In the genomic region with DNA sequence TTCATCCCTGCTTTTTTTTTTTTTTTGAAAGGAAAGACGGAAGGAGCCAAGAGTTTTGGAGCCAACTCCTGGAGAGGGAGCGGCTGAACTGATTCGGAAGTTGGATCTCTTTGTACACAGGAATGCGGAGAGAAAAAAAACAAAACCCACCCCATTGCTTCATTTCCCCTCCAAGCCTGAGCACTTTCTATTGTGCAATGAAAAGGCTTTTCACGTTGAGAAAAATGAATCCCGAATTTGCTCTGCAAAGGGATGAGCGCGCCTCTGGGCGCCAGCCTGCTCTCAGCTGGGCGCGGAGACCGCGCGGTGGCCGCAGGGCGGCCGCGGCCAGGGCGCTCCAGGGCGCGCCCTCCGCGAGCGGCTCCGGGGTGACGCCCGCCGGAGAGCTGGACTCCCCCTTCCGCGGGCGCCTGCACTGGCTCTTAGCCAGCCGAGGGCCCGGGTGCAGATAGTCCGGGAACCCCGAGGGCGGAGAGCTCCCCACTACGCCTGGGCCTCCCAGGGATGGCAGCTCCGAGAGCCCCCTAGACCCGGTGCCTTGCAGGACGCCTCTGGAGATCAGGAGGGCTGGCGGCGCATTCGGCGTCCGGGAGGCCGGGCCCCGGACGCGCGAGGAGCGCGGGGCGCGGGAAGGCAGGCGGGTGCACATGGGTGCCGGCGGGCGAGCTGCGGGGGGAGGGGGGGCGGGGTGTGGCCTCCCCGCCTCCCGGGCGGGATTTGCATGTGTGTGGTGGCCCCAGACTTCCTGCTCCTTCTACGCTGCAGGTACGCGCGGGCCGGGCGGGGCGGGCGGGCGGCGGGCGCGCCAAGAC, we compare ENCODE assay signal across 8 cellular contexts. TPM values are rescaled to one million over a fixed set of nuclear protein-coding genes. Genes with fewer than 3 reads are reported as not detected.
DNase-seq lines count a peak whose midpoint lies in the region; ATAC-seq, FAIRE-seq and TF ChIP-seq lines count a peak whose summit lies in the region.

Gene ITPR3 (plus strand): TSS at position 739 of the 812 bp plus-strand sequence. CDS start 281 bp downstream, outside the sequence.

- no peak for TF ChIP-seq EP300 in A549 (IDR thresholded peaks at IDR 0.05)

- intact Hi-C loops in upper lobe of right lung (cut with DNase I), result no loop called here

- H3K9ac ChIP-seq in trophoblast cell (ENCODE audit: low read length), result peak within 1 kb of the TSS; percentile 47

- peak within 1 kb of the TSS; percentile 64 for H3K14ac ChIP-seq in trophoblast cell (ENCODE audit: low read length)

- H4K12ac ChIP-seq in trophoblast cell (ENCODE audit: low read depth, low read length), result peak within 1 kb of the TSS; percentile 45

- peak within 1 kb of the TSS; percentile 87 to 99 for H3K27ac ChIP-seq in A549
- H3K27ac ChIP-seq in Peyer's patch, result peak within 1 kb of the TSS; percentile 93 to 97 (median 95)
- peak within 1 kb of the TSS; percentile 89 for H3K27ac ChIP-seq in foreskin keratinocyte
- no peak within 1 kb of the TSS for H3K27ac ChIP-seq in trophoblast cell (ENCODE audit: low read depth, low read length)
- peak within 1 kb of the TSS; percentile 95 for H3K27ac ChIP-seq in upper lobe of right lung

- DNase-seq in A549 (ENCODE audit: low read depth in 1 of 2, low spot score in 1 of 2), result peak; percentile 66 to 72
- peak; percentile 82 to 92 (median 90) for DNase-seq in Peyer's patch
- DNase-seq in activated T-helper 9 cell treated with anti-CD3 and anti-CD28 coated beads, Interleukin-2, amount 50 U/mL, for 16 hours (ENCODE audit: low read depth), result peak; percentile 63
- peak; percentile 46 to 62 for DNase-seq in foreskin keratinocyte
- DNase-seq in trophoblast cell, result peak in 1 of 2 donors; percentile 57
- DNase-seq in upper lobe of right lung, result peak; percentile 87

- no peak for TF ChIP-seq RAD21 in A549 (conservative IDR thresholded peaks at IDR 0.05 in 1 of 2, IDR thresholded peaks at IDR 0.05 in 1 of 2)

- H3K4me2 ChIP-seq in A549, result peak within 1 kb of the TSS; percentile 96
- H3K4me2 ChIP-seq in trophoblast cell (ENCODE audit: low read length), result peak within 1 kb of the TSS; percentile 95

- H3K9me3 ChIP-seq in A549 (no peaks in the 10 kb centered on the region), Peyer's patch (no peaks in the 10 kb centered on the region), trophoblast cell (ENCODE audit: insufficient read depth, low read depth, low read length) (no peaks in the 10 kb centered on the region), upper lobe of right lung (no peaks in the 10 kb centered on the region)

- TF ChIP-seq CTCF in A549 (IDR thresholded peaks at IDR 0.05) (0 out of 3 replicates have a peak, but pooled peaks have one; percentile 5), Peyer's patch (IDR thresholded peaks at IDR 0.05) (peak in 2 of 6 experiments; percentile 9), foreskin keratinocyte (conservative IDR thresholded peaks at IDR 0.05) (no peak), upper lobe of right lung (IDR thresholded peaks at IDR 0.05) (no peak)

- H2BK12ac ChIP-seq in trophoblast cell (ENCODE audit: low read length), result no peak within 1 kb of the TSS

- H2BK120ac ChIP-seq in trophoblast cell (ENCODE audit: insufficient read depth, low read length, poor library complexity), result peak within 1 kb of the TSS; percentile 54

- peak within 1 kb of the TSS; percentile 50 for H2AFZ ChIP-seq in trophoblast cell (ENCODE audit: insufficient read depth, low read length, poor library complexity)

- H3K4me3 ChIP-seq in A549, result peak within 1 kb of the TSS; percentile 80
- peak within 1 kb of the TSS; percentile 78 to 95 (median 84) for H3K4me3 ChIP-seq in Peyer's patch
- peak within 1 kb of the TSS; percentile 73 for H3K4me3 ChIP-seq in trophoblast cell (ENCODE audit: low read depth, low read length)
- peak within 1 kb of the TSS; percentile 82 for H3K4me3 ChIP-seq in upper lobe of right lung

- peak within 1 kb of the TSS; percentile 72 for H4K8ac ChIP-seq in trophoblast cell (ENCODE audit: low read depth, low read length)

- H3K4me1 ChIP-seq in A549, result peaks cover 30% of the 10 kb centered on the region
- H3K4me1 ChIP-seq in Peyer's patch, result peaks cover 0 to 45% (median 8%) of the 10 kb centered on the region in 4 donors
- H3K4me1 ChIP-seq in foreskin keratinocyte, result peaks cover 19% of the 10 kb centered on the region
- H3K4me1 ChIP-seq in trophoblast cell (ENCODE audit: control insufficient read depth in 1 of 2, insufficient read depth in 2 of 2, low read length in 2 of 2), result peaks cover 0 to 12% of the 10 kb centered on the region in 2 experiments
- H3K4me1 ChIP-seq in upper lobe of right lung, result peaks cover 35% of the 10 kb centered on the region

- H4K91ac ChIP-seq in trophoblast cell (ENCODE audit: low read depth, low read length), result peak within 1 kb of the TSS; percentile 76

- H3K18ac ChIP-seq in trophoblast cell (ENCODE audit: low read length), result peak within 1 kb of the TSS; percentile 75

- peak within 1 kb of the TSS; percentile 41 for H3K4ac ChIP-seq in trophoblast cell (ENCODE audit: low read depth, low read length)

- H2AK5ac ChIP-seq in trophoblast cell (ENCODE audit: low read length), result peak within 1 kb of the TSS; percentile 61

- TF ChIP-seq POLR2A in A549 (IDR thresholded peaks at IDR 0.05; ENCODE audit: low read length), result no peak; the same call in 1 of the 2 replicates
- no peak for TF ChIP-seq POLR2A in Peyer's patch (IDR thresholded peaks at IDR 0.05)

- no peak within 1 kb of the TSS for H3K23ac ChIP-seq in trophoblast cell (ENCODE audit: low read length)

- 2% methylated on average over 12 of the region's 75 CpGs for WGBS in A549 (ENCODE audit: missing lambda C conversion rate)
- WGBS in trophoblast cell (ENCODE audit: extremely low coverage, insufficient coverage, insufficient read length), result no CpG with 5 or more reads among the region's 75 CpGs

- FAIRE-seq in A549 (lab: Jason Lieb, UNC), result no peak

- CTCF ChIA-PET in A549 (lab: Yijun Ruan, JAX), result interaction anchor here (0.9 to 3.6 kb wide), 9 partner anchors 12 to 151 kb away, joined by 3 to 18 read pairs (median 5); no protein-coding TSS in a partner anchor

- H3K79me1 ChIP-seq in trophoblast cell (ENCODE audit: low read length), result peaks cover 8% of the 10 kb centered on the region

- ATAC-seq in A549 (peak; percentile 71 to 76), GM18909 (IDR thresholded peaks at IDR 0.05; ENCODE audit: poor library complexity, unreplicated experiment) (peak; percentile 78), HG03280 (IDR thresholded peaks at IDR 0.05; ENCODE audit: unreplicated experiment) (peak; percentile 73), foreskin keratinocyte (peak; percentile 71), upper lobe of right lung (peak; percentile 77)

- peaks cover 3% of the 10 kb centered on the region for H3K79me2 ChIP-seq in trophoblast cell (ENCODE audit: control insufficient read depth, insufficient read depth, low read length, poor library complexity)

- H3K27me3 ChIP-seq in Peyer's patch, result no peaks in the 10 kb centered on the region
- H3K27me3 ChIP-seq in foreskin keratinocyte, result no peaks in the 10 kb centered on the region
- peaks cover 4% of the 10 kb centered on the region for H3K27me3 ChIP-seq in trophoblast cell (ENCODE audit: insufficient read depth, low read length)
- H3K27me3 ChIP-seq in upper lobe of right lung, result no peaks in the 10 kb centered on the region

- no peak within 1 kb of the TSS for H2BK5ac ChIP-seq in trophoblast cell (ENCODE audit: low read depth, low read length, poor library complexity)

- peaks cover 0 to 3% (median 0%) of the 10 kb centered on the region in 3 donors for H3K36me3 ChIP-seq in Peyer's patch
- H3K36me3 ChIP-seq in trophoblast cell (ENCODE audit: control insufficient read depth in 1 of 2, insufficient read depth in 2 of 2, low read length in 2 of 2), result peaks cover 0 to 3% of the 10 kb centered on the region in 2 experiments
- peaks cover 8% of the 10 kb centered on the region for H3K36me3 ChIP-seq in upper lobe of right lung

- POLR2A ChIA-PET in A549 (lab: Yijun Ruan, JAX), result interaction anchor here (0.6 to 2.3 kb wide), 7 partner anchors 11 to 1478 kb away, joined by 3 to 8 read pairs (median 3); partner anchors contain the start of genes BAK1 and UQCC2

TF ChIP-seq in A549, 52 proteins besides CTCF, POLR2A, EP300 and RAD21 (continues in another document):
- 0 out of 2 replicates have a peak, but pooled peaks have one; percentile 6 for TF ChIP-seq RNF2 (IDR thresholded peaks at IDR 0.05; ENCODE audit: borderline replicate concordance, low read depth)
- TF ChIP-seq JUN (IDR thresholded peaks at IDR 0.05), result no peak; a peak in 1 of 5 replicates
- TF ChIP-seq MAX (IDR thresholded peaks at IDR 0.05), result peak; percentile 86
- 0 out of 4 replicates have a peak, but pooled peaks of 1 of the 2 experiments have one; percentile 6 for TF ChIP-seq CEBPB (IDR thresholded peaks at IDR 0.05)
- TF ChIP-seq, protein P1, sequence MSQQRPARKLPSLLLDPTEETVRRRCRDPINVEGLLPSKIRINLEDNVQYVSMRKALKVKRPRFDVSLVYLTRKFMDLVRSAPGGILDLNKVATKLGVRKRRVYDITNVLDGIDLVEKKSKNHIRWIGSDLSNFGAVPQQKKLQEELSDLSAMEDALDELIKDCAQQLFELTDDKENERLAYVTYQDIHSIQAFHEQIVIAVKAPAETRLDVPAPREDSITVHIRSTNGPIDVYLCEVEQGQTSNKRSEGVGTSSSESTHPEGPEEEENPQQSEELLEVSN (IDR thresholded peaks at IDR 0.05; ENCODE audit: borderline replicate concordance, low read depth), result peak; percentile 89

RNA-seq across cellular contexts. Expression of gene ITPR3, which starts in this region (rescaled TPM):
- polyA plus RNA-seq in A549 (2011; rRNA removed), result 17.6 and 19.1 TPM in 2 replicates
- 25.0 and 29.1 TPM in 2 replicates for polyA plus RNA-seq in A549 (2012; cell fraction: cytosol; rRNA removed)
- polyA plus RNA-seq in A549 (2012; cell fraction: nucleus; rRNA removed), result 77.0 and 104 TPM in 2 replicates
- 19.0 to 20.8 TPM (median 20.7 TPM) in 3 replicates for polyA plus RNA-seq in A549 (2017; fragmentation: RNase III; extraction: RNeasy Plus Mini Kit Qiagen cat#74134 plus additional on column Dnase treatment)
- 29.3 and 39.6 TPM in 2 replicates for polyA minus RNA-seq in A549 (2011; rRNA and poly(A)+ RNA removed)
- total RNA-seq in Peyer's patch, result 100 to 1,000 TPM; 139 to 250 (median 182) TPM
- total RNA-seq in foreskin keratinocyte, result 76.5 and 82.0 TPM in 2 replicates
- 23.4 and 26.1 TPM in 2 replicates for polyA plus RNA-seq in foreskin keratinocyte
- 4.9 and 5.1 TPM in 2 replicates for polyA plus RNA-seq in trophoblast cell (2013)
- 111 TPM for total RNA-seq in upper lobe of right lung
